1 cellular context compared by ENCODE assay signal in the genomic region with DNA sequence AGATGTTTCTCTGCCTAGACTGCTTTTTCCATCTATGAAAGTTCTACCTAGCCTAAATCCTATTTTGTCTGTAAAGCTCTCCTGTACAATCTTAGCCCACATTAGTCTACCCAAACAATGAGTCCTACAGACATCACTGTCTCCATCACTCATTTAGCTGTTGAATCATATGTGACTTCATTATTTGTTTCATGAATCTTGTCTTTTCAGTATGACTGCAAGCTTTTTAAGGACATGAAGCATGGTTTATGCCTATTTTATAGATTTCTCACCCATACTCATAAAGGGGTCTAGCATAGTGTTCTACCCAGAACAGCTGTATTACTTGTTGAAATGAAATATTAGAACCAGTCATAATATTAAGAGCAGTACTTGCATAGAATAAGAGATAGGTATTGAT.
TF ChIP-seq lines count a peak whose summit lies in the region.

No MANE protein-coding gene starts in this region.

TF ChIP-seq in K562, 482 proteins besides CTCF, POLR2A, EP300 and RAD21:
- TF ChIP-seq, protein P1, sequence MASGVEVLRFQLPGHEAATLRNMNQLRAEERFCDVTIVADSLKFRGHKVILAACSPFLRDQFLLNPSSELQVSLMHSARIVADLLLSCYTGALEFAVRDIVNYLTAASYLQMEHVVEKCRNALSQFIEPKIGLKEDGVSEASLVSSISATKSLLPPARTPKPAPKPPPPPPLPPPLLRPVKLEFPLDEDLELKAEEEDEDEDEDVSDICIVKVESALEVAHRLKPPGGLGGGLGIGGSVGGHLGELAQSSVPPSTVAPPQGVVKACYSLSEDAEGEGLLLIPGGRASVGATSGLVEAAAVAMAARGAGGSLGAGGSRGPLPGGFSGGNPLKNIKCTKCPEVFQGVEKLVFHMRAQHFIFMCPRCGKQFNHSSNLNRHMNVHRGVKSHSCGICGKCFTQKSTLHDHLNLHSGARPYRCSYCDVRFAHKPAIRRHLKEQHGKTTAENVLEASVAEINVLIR (CRISPR knock-in tag; IDR thresholded peaks at IDR 0.05) = no peak
TF ChIP-seq in K562: peak in this region for 0.
